Comparison of ENCODE assay signal across 16 cellular contexts in genomic region chr10:131081386-131081785, GRCh38.
DNase-seq lines count a peak whose midpoint lies in the region; ATAC-seq lines count a peak whose summit lies in the region.
"Had no signal": no experiment of that assay in that cellular context is flagged by ENCODE, and none has a peak within 500 bp of the region (broad histone marks: within the 10 kb centered on the region; RNA-seq: fewer than 3 reads in every experiment).

No MANE protein-coding gene starts in this region.

- H3K9me3 Mint-ChIP-seq in activated CD8-positive, alpha-beta memory T cell treated with anti-CD3 and anti-CD28 coated beads, Interleukin-2, amount 10 ng/mL, durations not matched to agents 7 days and 5 days (ENCODE audit: low read depth): no peaks in the 10 kb centered on the region
- no peaks in the 10 kb centered on the region for H3K9me3 Mint-ChIP-seq in T-cell
- peaks cover 0 to 1% (median 0%) of the 10 kb centered on the region in 11 donors for H3K9me3 Mint-ChIP-seq in naive thymus-derived CD4-positive, alpha-beta T cell
- H3K9me3 Mint-ChIP-seq: memory B cell, nephron had no signal

- H3K9me3 ChIP-seq in naive thymus-derived CD4-positive, alpha-beta T cell (ENCODE audit: control insufficient read depth in 2 of 3, low read length in 3 of 3): no peaks in the 10 kb centered on the region
- H3K9me3 ChIP-seq: colonic mucosa, heart right ventricle had no signal

- H3K27ac ChIP-seq in naive thymus-derived CD4-positive, alpha-beta T cell (ENCODE audit: low read depth, low read length): peak overlapping the region; percentile 41
- H3K27ac ChIP-seq: colonic mucosa, heart right ventricle had no signal

- H3K36me3 ChIP-seq in naive thymus-derived CD4-positive, alpha-beta T cell (ENCODE audit: control insufficient read depth in 2 of 3, insufficient read depth in 3 of 3, low read length in 3 of 3): no peaks in the 10 kb centered on the region
- H3K36me3 ChIP-seq: colonic mucosa, heart right ventricle had no signal

- peaks cover 10% of the 10 kb centered on the region for H3K4me1 Mint-ChIP-seq in activated CD8-positive, alpha-beta memory T cell treated with anti-CD3 and anti-CD28 coated beads, Interleukin-2, amount 10 ng/mL, durations not matched to agents 7 days and 5 days
- H3K4me1 Mint-ChIP-seq in T-cell: peaks cover 8 to 55% (median 13%) of the 10 kb centered on the region in 3 donors
- peaks cover 13 to 56% (median 48%) of the 10 kb centered on the region in 7 donors for H3K4me1 Mint-ChIP-seq in naive thymus-derived CD4-positive, alpha-beta T cell
- H3K4me1 Mint-ChIP-seq: CD4-positive, alpha-beta memory T cell; memory B cell had no signal

- peak; percentile 58 for ATAC-seq in activated CD8-positive, alpha-beta memory T cell treated with anti-CD3 and anti-CD28 coated beads, Interleukin-2, amount 10 ng/mL, durations not matched to agents 7 days and 5 days
- peak; percentile 51 to 66 (median 57) for ATAC-seq in T-cell (replicated peaks in 1 of 4)
- ATAC-seq in naive thymus-derived CD4-positive, alpha-beta T cell: peak; percentile 56
- ATAC-seq in HG03432 (IDR thresholded peaks at IDR 0.05; ENCODE audit: unreplicated experiment): no peak
- ATAC-seq in GM18907 (IDR thresholded peaks at IDR 0.05; ENCODE audit: unreplicated experiment): no peak
- ATAC-seq: heart right ventricle had no signal

- CTCF ChIA-PET in activated CD8-positive, alpha-beta memory T cell treated with anti-CD3 and anti-CD28 coated beads, Interleukin-2, amount 10 ng/mL, durations not matched to agents 7 days and 5 days (lab: Charles Lee): no interaction called here
- CTCF ChIA-PET in T-cell (lab: Charles Lee): no interaction called here
- CTCF ChIA-PET in naive thymus-derived CD4-positive, alpha-beta T cell (lab: Charles Lee): no interaction called here

- no peaks in the 10 kb centered on the region for H3K36me3 Mint-ChIP-seq in activated CD8-positive, alpha-beta memory T cell treated with anti-CD3 and anti-CD28 coated beads, Interleukin-2, amount 10 ng/mL, durations not matched to agents 7 days and 5 days
- H3K36me3 Mint-ChIP-seq in T-cell: no peaks in the 10 kb centered on the region
- no peaks in the 10 kb centered on the region for H3K36me3 Mint-ChIP-seq in naive thymus-derived CD4-positive, alpha-beta T cell
- H3K36me3 Mint-ChIP-seq: CD4-positive, alpha-beta memory T cell; memory B cell had no signal

- in situ Hi-C loops in G401 (cut with HindIII; ENCODE audit: low sequenced_read_pairs): no loop called here

- no peak overlapping the region for H3K27ac Mint-ChIP-seq in activated CD8-positive, alpha-beta memory T cell treated with anti-CD3 and anti-CD28 coated beads, Interleukin-2, amount 10 ng/mL, durations not matched to agents 7 days and 5 days
- peak overlapping the region; percentile 83 to 94 for H3K27ac Mint-ChIP-seq in T-cell
- H3K27ac Mint-ChIP-seq in naive thymus-derived CD4-positive, alpha-beta T cell: peak overlapping the region; percentile 64 to 96 (median 87)
- H3K27ac Mint-ChIP-seq: CD4-positive, alpha-beta memory T cell; memory B cell; nephron had no signal

- no peaks in the 10 kb centered on the region for H3K27me3 ChIP-seq in naive thymus-derived CD4-positive, alpha-beta T cell (ENCODE audit: control insufficient read depth in 2 of 2, insufficient read depth in 2 of 2, low read length in 2 of 2)
- H3K27me3 ChIP-seq: colonic mucosa had no signal

- POLR2A ChIA-PET in T-cell (lab: Charles Lee): no interaction called here
- POLR2A ChIA-PET in naive thymus-derived CD4-positive, alpha-beta T cell (lab: Charles Lee): no interaction called here

- no peak overlapping the region for H3K4me3 ChIP-seq in naive thymus-derived CD4-positive, alpha-beta T cell (ENCODE audit: low read length)
- H3K4me3 ChIP-seq: colonic mucosa, heart right ventricle had no signal

- H3K4me3 Mint-ChIP-seq in activated CD8-positive, alpha-beta memory T cell treated with anti-CD3 and anti-CD28 coated beads, Interleukin-2, amount 10 ng/mL, durations not matched to agents 7 days and 5 days: no peak overlapping the region
- peak overlapping the region in 1 of 3 donors; percentile 75 for H3K4me3 Mint-ChIP-seq in T-cell
- H3K4me3 Mint-ChIP-seq in naive thymus-derived CD4-positive, alpha-beta T cell: peak overlapping the region; percentile 57 to 80 (median 68)
- H3K4me3 Mint-ChIP-seq: CD4-positive, alpha-beta memory T cell; memory B cell; nephron had no signal

- DNase-seq in activated CD8-positive, alpha-beta memory T cell treated with anti-CD3 and anti-CD28 coated beads, Interleukin-2, amount 10 ng/mL, durations not matched to agents 7 days and 5 days: peak; percentile 48
- no peak for DNase-seq in activated CD8-positive, alpha-beta memory T cell treated with anti-CD3 and anti-CD28 coated beads for 24 hours
- DNase-seq in G401 (ENCODE audit: low spot score) (peak; percentile 65), T-cell (peak in 4 of 34 experiments; percentile 13 to 25 (median 14))
- peak in 6 of 9 donors; percentile 15 to 58 (median 40) for DNase-seq in naive thymus-derived CD4-positive, alpha-beta T cell
- no peak for DNase-seq in stimulated activated CD8-positive, alpha-beta memory T cell treated with anti-CD3 and anti-CD28 coated beads, Interleukin-4, amount 100 ng/mL, for 48 hours
- DNase-seq: activated CD4-positive, alpha-beta T cell treated with anti-CD3 and anti-CD28 coated beads for 4 hours; CD4-positive, alpha-beta memory T cell; colonic mucosa; heart right ventricle; NCI-H146; T1000 had no signal

- peaks cover 5% of the 10 kb centered on the region for H3K27me3 Mint-ChIP-seq in activated CD8-positive, alpha-beta memory T cell treated with anti-CD3 and anti-CD28 coated beads, Interleukin-2, amount 10 ng/mL, durations not matched to agents 7 days and 5 days
- peaks cover 0 to 6% of the 10 kb centered on the region in 2 donors for H3K27me3 Mint-ChIP-seq in T-cell
- peaks cover 0 to 2% (median 0%) of the 10 kb centered on the region in 5 donors for H3K27me3 Mint-ChIP-seq in naive thymus-derived CD4-positive, alpha-beta T cell
- H3K27me3 Mint-ChIP-seq: memory B cell had no signal

- intact Hi-C loops in naive thymus-derived CD4-positive, alpha-beta T cell (cut with micrococcal nuclease): loop anchor here in 1 of 2 donors (5.0 kb wide), 1 partner anchor 46 kb away; no protein-coding TSS in a partner anchor

- peaks cover 0 to 38% of the 10 kb centered on the region in 2 donors for H3K4me1 ChIP-seq in naive thymus-derived CD4-positive, alpha-beta T cell (ENCODE audit: control insufficient read depth in 2 of 2, insufficient read depth in 2 of 2, low read length in 2 of 2)
- H3K4me1 ChIP-seq: colonic mucosa, heart right ventricle had no signal

Comparison
In these comparisons a context has a peak if more than half of its experiments do, and no peak if none do; other contexts are left out.
1. DNase-seq: peak in activated CD8-positive, alpha-beta memory T cell treated with anti-CD3 and anti-CD28 coated beads, Interleukin-2, amount 10 ng/mL, durations not matched to agents 7 days and 5 days (single experiment), G401 (single experiment) and naive thymus-derived CD4-positive, alpha-beta T cell (6 of 9); none in activated CD8-positive, alpha-beta memory T cell treated with anti-CD3 and anti-CD28 coated beads for 24 hours (single experiment) and stimulated activated CD8-positive, alpha-beta memory T cell treated with anti-CD3 and anti-CD28 coated beads, Interleukin-4, amount 100 ng/mL, for 48 hours (single experiment).
2. ATAC-seq: peak in activated CD8-positive, alpha-beta memory T cell treated with anti-CD3 and anti-CD28 coated beads, Interleukin-2, amount 10 ng/mL, durations not matched to agents 7 days and 5 days (single experiment), T-cell (4 of 4) and naive thymus-derived CD4-positive, alpha-beta T cell (single experiment); none in HG03432 (single experiment) and GM18907 (single experiment).